23 cellular contexts compared by ENCODE assay signal in the genomic region with DNA sequence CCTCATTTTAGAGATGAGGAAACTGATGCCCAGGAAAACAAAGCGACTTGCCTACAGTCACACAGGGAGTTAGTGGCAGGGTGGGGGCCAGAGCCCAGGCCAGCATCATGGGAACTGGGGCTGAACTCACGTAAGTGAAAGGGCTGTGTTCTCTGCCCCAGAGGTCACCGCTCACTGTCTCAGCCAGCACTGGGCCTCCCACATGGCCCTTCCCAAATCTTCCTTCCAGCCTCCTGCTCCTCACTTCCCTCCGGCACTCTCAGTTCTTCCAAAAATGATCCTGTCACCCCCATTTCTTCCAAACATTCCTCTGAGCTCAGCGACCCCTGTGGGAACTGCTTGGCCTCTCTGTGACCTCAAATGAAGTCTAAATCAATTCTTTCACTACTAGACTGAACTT.
A peak's percentile ranks its signal among the peaks of the same experiment; 100 is the strongest.
DNase-seq lines count a peak whose midpoint lies in the region; ATAC-seq and TF ChIP-seq lines count a peak whose summit lies in the region.
"Had no signal": no experiment of that assay in that cellular context is flagged by ENCODE, and none has a peak within 500 bp of the region (broad histone marks: within the 10 kb centered on the region; RNA-seq: fewer than 3 reads in every experiment).

No MANE protein-coding gene starts in this region.

- DNase-seq in chondrocyte (ENCODE audit: low spot score) (no peak), heart left ventricle (peak in 3 of 5 donors; percentile 42 to 62 (median 59)), lung (ENCODE audit: low spot score) (peak; percentile 28), GM13977 (ENCODE audit: low spot score) (no peak), NCI-H1417 (lab: John Stamatoyannopoulos, UW) (no peak), dedifferentiated amniotic fluid mesenchymal stem cell (ENCODE audit: extremely low spot score) (no peak)
- DNase-seq: activated CD4-positive, alpha-beta T cell treated with anti-CD3 and anti-CD28 coated beads for 36 hours; activated effector memory CD4-positive, alpha-beta T cell treated with Interleukin-2 at 50 U/mL for 16 hours; activated naive CD8-positive, alpha-beta T cell treated with anti-CD3 and anti-CD28 coated beads, Interleukin-2, amount 10 ng/mL, durations not matched to agents 7 days and 5 days; body of pancreas; C1 segment of cervical spinal cord; Calu3; colonic mucosa; glutamatergic neuron; NCI-H1105; NCI-H2081 treated with DMSO at 0.1 percent for 48 hours; NCI-H82; OCI-M1; stimulated activated CD4-positive, alpha-beta T cell treated with anti-CD3 and anti-CD28 coated beads, Interleukin-12 subunit alpha, Interleukin-12 subunit beta, amount 100 ng/mL, for 4 hours; stimulated activated CD4-positive, alpha-beta T cell treated with anti-CD3 and anti-CD28 coated beads, Interleukin-4, amount 100 ng/mL, for 4 hours; stimulated activated naive CD8-positive, alpha-beta T cell treated with anti-CD3 and anti-CD28 coated beads, Interleukin-15, amount 100 ng/mL, for 72 hours had no signal

- H3K27ac ChIP-seq in heart left ventricle (peak overlapping the region in 11 of 12 donors; percentile 5 to 64 (median 37)), lung (ENCODE audit: low read depth in 1 of 2, low read length in 1 of 2) (peak overlapping the region in 1 of 2 donors; percentile 28), temporal lobe (ENCODE audit: low read depth, low read length) (peak overlapping the region; percentile 89)
- H3K27ac ChIP-seq: body of pancreas, colonic mucosa had no signal

- ATAC-seq in heart left ventricle (peak; percentile 29 to 53 (median 44)), lung (ENCODE audit: insufficient read depth, low FRiP score) (no peak), HG03196 (IDR thresholded peaks at IDR 0.05; ENCODE audit: unreplicated experiment) (no peak)
- ATAC-seq: activated CD4-positive, alpha-beta T cell treated with anti-CD3 and anti-CD28 coated beads for 36 hours; body of pancreas; stimulated activated naive CD8-positive, alpha-beta T cell treated with anti-CD3 and anti-CD28 coated beads, Interleukin-15, amount 100 ng/mL, for 72 hours had no signal

- 65 to 82% (median 70%) methylated on average over 5 of the region's 5 CpGs for WGBS in heart left ventricle, 4 donors
- WGBS in lung, 2 donors, result 66 to 72% methylated on average over 5 of the region's 5 CpGs

- no peaks in the 10 kb centered on the region for H3K27me3 Mint-ChIP-seq in chondrocyte (ENCODE audit: low read depth)

- H3K9me3 ChIP-seq in heart left ventricle (no peaks in the 10 kb centered on the region), lung (ENCODE audit: control insufficient read depth in 2 of 2, insufficient read depth in 1 of 2, low read length in 1 of 2) (no peaks in the 10 kb centered on the region)
- H3K9me3 ChIP-seq: body of pancreas, colonic mucosa had no signal

- TF ChIP-seq POLR2A in heart left ventricle (IDR thresholded peaks at IDR 0.05), result no peak

- H3K4me1 Mint-ChIP-seq in chondrocyte (ENCODE audit: low read depth), result no peaks in the 10 kb centered on the region
- H3K4me1 Mint-ChIP-seq: activated CD4-positive, alpha-beta T cell treated with anti-CD3 and anti-CD28 coated beads for 36 hours; stimulated activated naive CD8-positive, alpha-beta T cell treated with anti-CD3 and anti-CD28 coated beads, Interleukin-15, amount 100 ng/mL, for 72 hours had no signal

- H3K27ac Mint-ChIP-seq in chondrocyte (ENCODE audit: unreplicated experiment), result peak overlapping the region; percentile 38
- H3K27ac Mint-ChIP-seq: activated CD4-positive, alpha-beta T cell treated with anti-CD3 and anti-CD28 coated beads for 36 hours; activated naive CD8-positive, alpha-beta T cell treated with anti-CD3 and anti-CD28 coated beads, Interleukin-2, amount 10 ng/mL, durations not matched to agents 7 days and 5 days had no signal

- peaks cover 16% of the 10 kb centered on the region for H3K36me3 Mint-ChIP-seq in chondrocyte (ENCODE audit: low read depth)
- H3K36me3 Mint-ChIP-seq: activated naive CD8-positive, alpha-beta T cell treated with anti-CD3 and anti-CD28 coated beads, Interleukin-2, amount 10 ng/mL, durations not matched to agents 7 days and 5 days had no signal

- H3K4me3 Mint-ChIP-seq in chondrocyte (ENCODE audit: unreplicated experiment), result no peak overlapping the region
- H3K4me3 Mint-ChIP-seq: activated CD4-positive, alpha-beta T cell treated with anti-CD3 and anti-CD28 coated beads for 36 hours; activated naive CD8-positive, alpha-beta T cell treated with anti-CD3 and anti-CD28 coated beads, Interleukin-2, amount 10 ng/mL, durations not matched to agents 7 days and 5 days; stimulated activated naive CD8-positive, alpha-beta T cell treated with anti-CD3 and anti-CD28 coated beads, Interleukin-15, amount 100 ng/mL, for 72 hours had no signal

- H3K4me3 ChIP-seq in heart left ventricle (no peak overlapping the region), lung (no peak overlapping the region)
- H3K4me3 ChIP-seq: body of pancreas, colonic mucosa had no signal

- intact Hi-C loops in heart left ventricle (cut with DNase I), result loop anchor here in 1 of 10 donors (10.0 kb wide), 1 partner anchor 66 kb away; no protein-coding TSS in a partner anchor

- no peaks in the 10 kb centered on the region for H3K27me3 ChIP-seq in heart left ventricle
- no peaks in the 10 kb centered on the region for H3K27me3 ChIP-seq in lung (ENCODE audit: control insufficient read depth, insufficient read depth)
- H3K27me3 ChIP-seq: body of pancreas, colonic mucosa had no signal

- H3K4me1 ChIP-seq in heart left ventricle, result peaks cover 0 to 40% (median 7%) of the 10 kb centered on the region in 12 donors
- H3K4me1 ChIP-seq in lung (ENCODE audit: control insufficient read depth in 2 of 2, insufficient read depth in 2 of 2, low read length in 2 of 2), result peaks cover 0 to 10% of the 10 kb centered on the region in 2 donors
- H3K4me1 ChIP-seq: body of pancreas, colonic mucosa had no signal

- peaks cover 0 to 47% (median 46%) of the 10 kb centered on the region in 9 donors for H3K36me3 ChIP-seq in heart left ventricle
- peaks cover 21 to 26% of the 10 kb centered on the region in 2 donors for H3K36me3 ChIP-seq in lung (ENCODE audit: control insufficient read depth in 2 of 2, insufficient read depth in 2 of 2, low read length in 2 of 2)
- H3K36me3 ChIP-seq: colonic mucosa had no signal

- H3K9me3 Mint-ChIP-seq in chondrocyte (ENCODE audit: low read depth), result no peaks in the 10 kb centered on the region
- H3K9me3 Mint-ChIP-seq: activated naive CD8-positive, alpha-beta T cell treated with anti-CD3 and anti-CD28 coated beads, Interleukin-2, amount 10 ng/mL, durations not matched to agents 7 days and 5 days; stimulated activated naive CD8-positive, alpha-beta T cell treated with anti-CD3 and anti-CD28 coated beads, Interleukin-15, amount 100 ng/mL, for 72 hours had no signal

- in situ Hi-C loops in GM13977 (cut with MboI; ENCODE audit: low pct_unique_long_range_greater_than_20kb, low sequenced_read_pairs, unreplicated experiment), result no loop called here

- no peak for TF ChIP-seq CTCF in chondrocyte (IDR thresholded peaks at IDR 0.05)
- TF ChIP-seq CTCF in heart left ventricle (IDR thresholded peaks at IDR 0.05), result no peak
- TF ChIP-seq CTCF in lung (IDR thresholded peaks at IDR 0.05; ENCODE audit: control extremely low read depth, extremely low read depth), result no peak
- no peak for TF ChIP-seq CTCF in GM13977 (IDR thresholded peaks at IDR 0.05; ENCODE audit: extremely low read depth, insufficient read depth, missing control alignments)

Comparison
In these comparisons a context has a peak if more than half of its experiments do, and no peak if none do; other contexts are left out.
1. DNase-seq: peak in heart left ventricle (3 of 5) and lung (single experiment); none in chondrocyte (single experiment), GM13977 (single experiment), NCI-H1417 (0 of 3) and dedifferentiated amniotic fluid mesenchymal stem cell (single experiment).
2. ATAC-seq: peak in heart left ventricle (4 of 4); none in lung (single experiment) and HG03196 (single experiment).